Comparison of ENCODE assay signal across 14 cellular contexts in the genomic region with DNA sequence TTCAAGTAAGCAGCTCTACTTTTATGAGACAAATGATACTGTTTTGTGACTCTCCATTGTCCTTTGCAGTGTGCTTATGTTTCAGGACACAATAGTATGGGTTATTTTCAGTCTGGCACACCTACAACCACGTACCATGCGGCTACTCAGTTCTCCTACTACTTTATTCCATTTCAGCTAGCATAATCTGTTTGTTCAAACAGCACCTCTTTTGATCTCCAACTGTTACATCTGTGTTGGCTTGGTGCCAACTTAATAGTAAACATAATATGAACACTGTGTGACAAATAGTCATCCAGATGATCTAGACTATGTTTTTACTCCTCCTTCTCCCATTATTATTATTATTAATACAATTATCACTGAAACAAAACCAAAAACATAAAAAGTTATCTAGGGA. TPM values are rescaled to one million over a fixed set of nuclear protein-coding genes. Genes with fewer than 3 reads are reported as not detected.
A peak's percentile ranks its signal among the peaks of the same experiment; 100 is the strongest.
DNase-seq lines count a peak whose midpoint lies in the region; ATAC-seq lines count a peak whose summit lies in the region.
"Had no signal": no experiment of that assay in that cellular context is flagged by ENCODE, and none has a peak within 500 bp of the region (broad histone marks: within the 10 kb centered on the region; RNA-seq: fewer than 3 reads in every experiment).

No MANE protein-coding gene starts in this region.

- no peaks in the 10 kb centered on the region for H3K27me3 ChIP-seq in HAP-1 (ENCODE audit: low read depth)
- H3K27me3 ChIP-seq: sigmoid colon had no signal

- no peak overlapping the region for H3K27ac ChIP-seq in caudate nucleus (ENCODE audit: low read depth, low read length)

- intact Hi-C loops in cardiac septum (cut with DNase I): no loop called here

- no peaks in the 10 kb centered on the region for H3K36me3 ChIP-seq in HAP-1 (replicated peaks)
- H3K36me3 ChIP-seq: sigmoid colon had no signal

- no peak overlapping the region for H3K4me3 ChIP-seq in HAP-1
- H3K4me3 ChIP-seq: sigmoid colon had no signal

- ATAC-seq in HG02759 (IDR thresholded peaks at IDR 0.05; ENCODE audit: unreplicated experiment) (no peak), HG03354 (IDR thresholded peaks at IDR 0.05; ENCODE audit: poor library complexity, severe bottlenecking, unreplicated experiment) (no peak)
- ATAC-seq: T-helper 17 cell had no signal

- peaks cover 56% of the 10 kb centered on the region for H3K4me1 ChIP-seq in HAP-1

- peak; percentile 35 to 57 for DNase-seq in HAP-1 (ENCODE audit: low spot score in 2 of 2)
- peak; percentile 77 for DNase-seq in NCI-H1694 (lab: John Stamatoyannopoulos, UW)
- peak; percentile 97 for DNase-seq in NCI-H748 (lab: John Stamatoyannopoulos, UW; ENCODE audit: unreplicated experiment)
- DNase-seq in fibroblast of peridontal ligament (ENCODE audit: extremely low read depth): peak; percentile 20
- DNase-seq in caudate nucleus (lab: John Stamatoyannopoulos, UW): no peak
- no peak for DNase-seq in cardiac septum (ENCODE audit: low spot score)
- DNase-seq: activated B cell treated with CpG ODN at 0.5 μM for 24 hours, Calu3, cerebellar nuclear complex, sigmoid colon, substantia nigra, T-helper 17 cell had no signal

- in situ Hi-C loops in HAP-1 (cut with MboI; ENCODE audit: low sequenced_read_pairs): no loop called here

- no peaks in the 10 kb centered on the region for H3K9me3 ChIP-seq in HAP-1
- H3K9me3 ChIP-seq: sigmoid colon had no signal

RNA-seq across cellular contexts. Expression of gene MYO3B, which starts 40.5 kb away (rescaled TPM):
- 0.05 TPM for total RNA-seq in cardiac septum
- total RNA-seq: activated B cell treated with CpG ODN at 0.5 μM for 24 hours, sigmoid colon had no signal

Comparison
In these comparisons a context has a peak if more than half of its experiments do, and no peak if none do; other contexts are left out.
1. DNase-seq: peak in HAP-1 (2 of 2), NCI-H1694 (single experiment), NCI-H748 (single experiment) and fibroblast of peridontal ligament (single experiment); none in caudate nucleus (0 of 61) and cardiac septum (single experiment).